In the genomic region with DNA sequence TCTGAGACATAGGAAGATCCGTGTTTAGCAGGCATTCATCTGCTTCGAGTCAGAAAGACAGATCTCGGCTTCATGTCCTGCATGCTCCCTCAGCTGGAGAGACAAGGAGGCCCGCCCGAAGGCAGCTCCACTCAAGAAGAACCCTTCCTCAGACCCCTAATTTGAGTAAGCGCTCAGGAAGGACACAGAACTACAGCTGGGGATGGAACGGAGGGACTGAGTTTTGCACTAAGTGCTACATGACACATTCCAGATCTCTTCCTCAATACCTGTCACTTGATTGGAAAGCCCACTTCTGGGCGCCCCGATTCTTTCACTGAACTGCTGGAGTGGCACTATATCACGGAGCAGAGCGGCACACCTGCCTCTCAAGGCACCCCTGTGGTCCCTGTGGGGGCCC, we compare ENCODE assay signal across 24 cellular contexts.
DNase-seq lines count a peak whose midpoint lies in the region; ATAC-seq and TF ChIP-seq lines count a peak whose summit lies in the region.
"Had no signal": no experiment of that assay in that cellular context is flagged by ENCODE, and none has a peak within 500 bp of the region (broad histone marks: within the 10 kb centered on the region; RNA-seq: fewer than 3 reads in every experiment).

No MANE protein-coding gene starts in this region.

- H3K4me1 Mint-ChIP-seq in osteocyte (ENCODE audit: unreplicated experiment) (no peaks in the 10 kb centered on the region), T-cell (no peaks in the 10 kb centered on the region)
- peaks cover 4% of the 10 kb centered on the region for H3K4me1 Mint-ChIP-seq in activated T-helper 2 cell treated with anti-CD3 and anti-CD28 coated beads, Interferon-gamma antibody, Interleukin-2, Interleukin-4, amounts not matched to agents 10 μg/mL and 5 μg/mL and 100 μg/mL, durations not matched to agents 14 hours and 24 hours and 36 hours (ENCODE audit: low read depth)
- H3K4me1 Mint-ChIP-seq: CD14-positive monocyte; CD4-positive, alpha-beta memory T cell; CD4-positive, CD25-positive, alpha-beta regulatory T cell had no signal

- CTCF ChIA-PET in T-cell (lab: Charles Lee): no interaction called here

- no peak for TF ChIP-seq POLR2A in vagina (IDR thresholded peaks at IDR 0.05)

- no peak overlapping the region for H3K27ac Mint-ChIP-seq in osteocyte (ENCODE audit: unreplicated experiment)
- H3K27ac Mint-ChIP-seq in T-cell: no peak overlapping the region
- no peak overlapping the region for H3K27ac Mint-ChIP-seq in activated T-helper 2 cell treated with anti-CD3 and anti-CD28 coated beads, Interferon-gamma antibody, Interleukin-2, Interleukin-4, amounts not matched to agents 10 μg/mL and 5 μg/mL and 100 μg/mL, durations not matched to agents 14 hours and 24 hours and 36 hours
- H3K27ac Mint-ChIP-seq: CD4-positive, alpha-beta memory T cell had no signal

- H3K27me3 Mint-ChIP-seq in osteocyte (ENCODE audit: unreplicated experiment) (peaks cover 13% of the 10 kb centered on the region), T-cell (peaks cover 3 to 6% of the 10 kb centered on the region in 2 donors)
- peaks cover 4% of the 10 kb centered on the region for H3K27me3 Mint-ChIP-seq in activated T-helper 2 cell treated with anti-CD3 and anti-CD28 coated beads, Interferon-gamma antibody, Interleukin-2, Interleukin-4, amounts not matched to agents 10 μg/mL and 5 μg/mL and 100 μg/mL, durations not matched to agents 14 hours and 24 hours and 36 hours (ENCODE audit: low read depth)
- H3K27me3 Mint-ChIP-seq: CD4-positive, alpha-beta memory T cell; CD4-positive, CD25-positive, alpha-beta regulatory T cell had no signal

- H3K36me3 ChIP-seq in right atrium auricular region: no peaks in the 10 kb centered on the region
- no peaks in the 10 kb centered on the region for H3K36me3 ChIP-seq in vagina
- H3K36me3 ChIP-seq: BE2C, BLaER1 had no signal

- POLR2A ChIA-PET in T-cell (lab: Charles Lee): no interaction called here

- H3K9me3 ChIP-seq in right atrium auricular region: no peaks in the 10 kb centered on the region
- no peaks in the 10 kb centered on the region for H3K9me3 ChIP-seq in right cardiac atrium (ENCODE audit: control insufficient read depth, low read length)
- H3K9me3 ChIP-seq in vagina: no peaks in the 10 kb centered on the region
- H3K9me3 ChIP-seq: BE2C, BLaER1 had no signal

- intact Hi-C loops in right cardiac atrium (cut with DNase I): no loop called here
- intact Hi-C loops in vagina (cut with DNase I): no loop called here
- intact Hi-C loops in activated T-helper 2 cell treated with anti-CD3 and anti-CD28 coated beads, Interferon-gamma antibody, Interleukin-2, Interleukin-4, amounts not matched to agents 10 μg/mL and 5 μg/mL and 100 μg/mL, durations not matched to agents 14 hours and 24 hours and 36 hours (cut with micrococcal nuclease): no loop called here

- no peak for ATAC-seq in right cardiac atrium
- ATAC-seq in T-cell (replicated peaks in 1 of 4): no peak
- ATAC-seq: GM12878 had no signal

- no peak for TF ChIP-seq CTCF in right atrium auricular region (IDR thresholded peaks at IDR 0.05)
- no peak for TF ChIP-seq CTCF in osteocyte (IDR thresholded peaks at IDR 0.05)
- TF ChIP-seq CTCF in vagina (IDR thresholded peaks at IDR 0.05): no peak

- no peak overlapping the region for H3K4me3 ChIP-seq in right atrium auricular region
- H3K4me3 ChIP-seq in right cardiac atrium (ENCODE audit: low read length): no peak overlapping the region
- H3K4me3 ChIP-seq in vagina: no peak overlapping the region
- H3K4me3 ChIP-seq: BLaER1, GM12878 had no signal

- WGBS in right cardiac atrium: 69% methylated on average over 11 of the region's 11 CpGs

- H3K4me3 Mint-ChIP-seq in osteocyte (ENCODE audit: unreplicated experiment): no peak overlapping the region
- H3K4me3 Mint-ChIP-seq in T-cell: no peak overlapping the region
- no peak overlapping the region for H3K4me3 Mint-ChIP-seq in activated T-helper 2 cell treated with anti-CD3 and anti-CD28 coated beads, Interferon-gamma antibody, Interleukin-2, Interleukin-4, amounts not matched to agents 10 μg/mL and 5 μg/mL and 100 μg/mL, durations not matched to agents 14 hours and 24 hours and 36 hours (ENCODE audit: low read depth)
- H3K4me3 Mint-ChIP-seq: CD14-positive monocyte; CD4-positive, alpha-beta memory T cell; CD8-positive, alpha-beta memory T cell had no signal

- DNase-seq in right atrium auricular region (ENCODE audit: low spot score) (peak; percentile 40), right cardiac atrium (no peak), osteocyte (ENCODE audit: extremely low spot score, unreplicated experiment) (peak; percentile 64), vagina (ENCODE audit: extremely low spot score in 2 of 2) (peak; percentile 42 to 93), T-cell (no peak)
- DNase-seq in activated T-helper 2 cell treated with anti-CD3 and anti-CD28 coated beads, Interferon-gamma antibody, Interleukin-2, Interleukin-4, amounts not matched to agents 10 μg/mL and 5 μg/mL and 100 μg/mL, durations not matched to agents 14 hours and 24 hours and 36 hours (ENCODE audit: low spot score): no peak
- DNase-seq: 8988T; ACHN; BE2C; C1 segment of cervical spinal cord; CD4-positive, alpha-beta memory T cell; CD4-positive, CD25-positive, alpha-beta regulatory T cell; COR-L47; DMS 273 treated with DMSO at 0.1 percent for 48 hours; DMS153; DMS53; DMS79; DND-41; EL; GDM1 had no signal

- H3K36me3 Mint-ChIP-seq in osteocyte (ENCODE audit: unreplicated experiment) (no peaks in the 10 kb centered on the region), T-cell (no peaks in the 10 kb centered on the region)
- no peaks in the 10 kb centered on the region for H3K36me3 Mint-ChIP-seq in activated T-helper 2 cell treated with anti-CD3 and anti-CD28 coated beads, Interferon-gamma antibody, Interleukin-2, Interleukin-4, amounts not matched to agents 10 μg/mL and 5 μg/mL and 100 μg/mL, durations not matched to agents 14 hours and 24 hours and 36 hours (ENCODE audit: low read depth)
- H3K36me3 Mint-ChIP-seq: CD14-positive monocyte; CD4-positive, alpha-beta memory T cell; CD4-positive, CD25-positive, alpha-beta regulatory T cell; CD8-positive, alpha-beta memory T cell had no signal

- H3K27me3 ChIP-seq in right atrium auricular region: no peaks in the 10 kb centered on the region
- H3K27me3 ChIP-seq in right cardiac atrium (ENCODE audit: control insufficient read depth, insufficient read depth): no peaks in the 10 kb centered on the region
- no peaks in the 10 kb centered on the region for H3K27me3 ChIP-seq in vagina
- H3K27me3 ChIP-seq: BE2C, BLaER1 had no signal

- H3K9me3 Mint-ChIP-seq in osteocyte (ENCODE audit: unreplicated experiment): no peaks in the 10 kb centered on the region
- no peaks in the 10 kb centered on the region for H3K9me3 Mint-ChIP-seq in T-cell
- no peaks in the 10 kb centered on the region for H3K9me3 Mint-ChIP-seq in activated T-helper 2 cell treated with anti-CD3 and anti-CD28 coated beads, Interferon-gamma antibody, Interleukin-2, Interleukin-4, amounts not matched to agents 10 μg/mL and 5 μg/mL and 100 μg/mL, durations not matched to agents 14 hours and 24 hours and 36 hours
- H3K9me3 Mint-ChIP-seq: CD14-positive monocyte; CD4-positive, alpha-beta memory T cell; CD4-positive, CD25-positive, alpha-beta regulatory T cell; CD8-positive, alpha-beta memory T cell had no signal

- H3K4me1 ChIP-seq in right atrium auricular region (no peaks in the 10 kb centered on the region), right cardiac atrium (ENCODE audit: control insufficient read depth, insufficient read depth, low read length) (no peaks in the 10 kb centered on the region), vagina (no peaks in the 10 kb centered on the region)
- H3K4me1 ChIP-seq: BE2C had no signal

- H3K27ac ChIP-seq in right atrium auricular region (no peak overlapping the region), right cardiac atrium (ENCODE audit: low read length) (no peak overlapping the region), vagina (no peak overlapping the region)
- H3K27ac ChIP-seq: BLaER1 had no signal

Comparison
In these comparisons a context has a peak if more than half of its experiments do, and no peak if none do; other contexts are left out.
1. DNase-seq: peak in right atrium auricular region (single experiment), osteocyte (single experiment) and vagina (2 of 2); none in right cardiac atrium (0 of 3), T-cell (0 of 34) and activated T-helper 2 cell treated with anti-CD3 and anti-CD28 coated beads, Interferon-gamma antibody, Interleukin-2, Interleukin-4, amounts not matched to agents 10 μg/mL and 5 μg/mL and 100 μg/mL, durations not matched to agents 14 hours and 24 hours and 36 hours (single experiment).